Comparison of ENCODE assay signal across 1 cellular context in the genomic region with DNA sequence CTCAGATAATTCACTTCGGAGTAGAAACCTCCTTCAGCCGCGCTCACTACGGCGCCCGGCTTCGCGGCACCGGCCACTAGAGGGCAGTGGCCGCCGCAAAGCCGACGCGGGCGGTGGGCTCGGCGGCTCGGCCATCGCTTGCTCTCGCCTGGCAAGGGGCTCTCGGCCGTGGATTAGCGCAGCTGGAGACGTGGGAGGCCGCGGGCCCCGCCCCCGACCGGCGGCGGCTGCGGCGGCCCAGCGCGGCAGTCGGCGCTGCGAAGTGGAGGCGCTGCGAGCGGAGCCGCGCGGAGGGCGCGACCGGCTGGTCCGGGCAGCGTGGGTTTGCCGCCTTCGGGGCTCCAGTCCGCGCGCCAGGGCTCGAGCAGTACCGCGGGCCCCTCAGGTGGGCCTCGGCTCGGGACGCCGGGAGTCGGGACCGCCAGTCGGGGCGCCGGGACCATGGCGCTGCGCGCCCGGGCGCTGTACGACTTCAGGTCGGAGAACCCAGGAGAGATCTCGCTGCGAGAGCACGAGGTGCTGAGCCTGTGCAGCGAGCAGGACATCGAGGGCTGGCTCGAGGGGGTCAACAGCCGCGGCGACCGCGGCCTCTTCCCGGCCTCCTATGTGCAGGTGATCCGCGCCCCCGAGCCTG.
A peak's percentile ranks its signal among the peaks of the same experiment; 100 is the strongest.
TF ChIP-seq lines count a peak whose summit lies in the region.

A gene with protein sequence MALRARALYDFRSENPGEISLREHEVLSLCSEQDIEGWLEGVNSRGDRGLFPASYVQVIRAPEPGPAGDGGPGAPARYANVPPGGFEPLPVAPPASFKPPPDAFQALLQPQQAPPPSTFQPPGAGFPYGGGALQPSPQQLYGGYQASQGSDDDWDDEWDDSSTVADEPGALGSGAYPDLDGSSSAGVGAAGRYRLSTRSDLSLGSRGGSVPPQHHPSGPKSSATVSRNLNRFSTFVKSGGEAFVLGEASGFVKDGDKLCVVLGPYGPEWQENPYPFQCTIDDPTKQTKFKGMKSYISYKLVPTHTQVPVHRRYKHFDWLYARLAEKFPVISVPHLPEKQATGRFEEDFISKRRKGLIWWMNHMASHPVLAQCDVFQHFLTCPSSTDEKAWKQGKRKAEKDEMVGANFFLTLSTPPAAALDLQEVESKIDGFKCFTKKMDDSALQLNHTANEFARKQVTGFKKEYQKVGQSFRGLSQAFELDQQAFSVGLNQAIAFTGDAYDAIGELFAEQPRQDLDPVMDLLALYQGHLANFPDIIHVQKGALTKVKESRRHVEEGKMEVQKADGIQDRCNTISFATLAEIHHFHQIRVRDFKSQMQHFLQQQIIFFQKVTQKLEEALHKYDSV (plus strand): TSS at position 248 of the 634 bp plus-strand sequence. CDS start 194 bp downstream, at position 442.

TF ChIP-seq in HepG2, 621 proteins besides CTCF, POLR2A, EP300 and RAD21 (continued from another document and continues in another):
- TF ChIP-seq, protein P1, sequence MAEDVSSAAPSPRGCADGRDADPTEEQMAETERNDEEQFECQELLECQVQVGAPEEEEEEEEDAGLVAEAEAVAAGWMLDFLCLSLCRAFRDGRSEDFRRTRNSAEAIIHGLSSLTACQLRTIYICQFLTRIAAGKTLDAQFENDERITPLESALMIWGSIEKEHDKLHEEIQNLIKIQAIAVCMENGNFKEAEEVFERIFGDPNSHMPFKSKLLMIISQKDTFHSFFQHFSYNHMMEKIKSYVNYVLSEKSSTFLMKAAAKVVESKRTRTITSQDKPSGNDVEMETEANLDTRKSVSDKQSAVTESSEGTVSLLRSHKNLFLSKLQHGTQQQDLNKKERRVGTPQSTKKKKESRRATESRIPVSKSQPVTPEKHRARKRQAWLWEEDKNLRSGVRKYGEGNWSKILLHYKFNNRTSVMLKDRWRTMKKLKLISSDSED (CRISPR knock-in tag; IDR thresholded peaks at IDR 0.05), result no peak
- TF ChIP-seq PHF21A (CRISPR knock-in tag; IDR thresholded peaks at IDR 0.05), result 0 out of 2 replicates have a peak, but pooled peaks have one; percentile 44
- TF ChIP-seq ZNF335 (CRISPR knock-in tag; IDR thresholded peaks at IDR 0.05), result no peak
- TF ChIP-seq GATAD1 (CRISPR knock-in tag; IDR thresholded peaks at IDR 0.05), result peak; percentile 82
- TF ChIP-seq, protein P2, sequence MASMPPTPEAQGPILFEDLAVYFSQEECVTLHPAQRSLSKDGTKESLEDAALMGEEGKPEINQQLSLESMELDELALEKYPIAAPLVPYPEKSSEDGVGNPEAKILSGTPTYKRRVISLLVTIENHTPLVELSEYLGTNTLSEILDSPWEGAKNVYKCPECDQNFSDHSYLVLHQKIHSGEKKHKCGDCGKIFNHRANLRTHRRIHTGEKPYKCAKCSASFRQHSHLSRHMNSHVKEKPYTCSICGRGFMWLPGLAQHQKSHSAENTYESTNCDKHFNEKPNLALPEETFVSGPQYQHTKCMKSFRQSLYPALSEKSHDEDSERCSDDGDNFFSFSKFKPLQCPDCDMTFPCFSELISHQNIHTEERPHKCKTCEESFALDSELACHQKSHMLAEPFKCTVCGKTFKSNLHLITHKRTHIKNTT (CRISPR knock-in tag; IDR thresholded peaks at IDR 0.05), result no peak
- TF ChIP-seq, protein P3, sequence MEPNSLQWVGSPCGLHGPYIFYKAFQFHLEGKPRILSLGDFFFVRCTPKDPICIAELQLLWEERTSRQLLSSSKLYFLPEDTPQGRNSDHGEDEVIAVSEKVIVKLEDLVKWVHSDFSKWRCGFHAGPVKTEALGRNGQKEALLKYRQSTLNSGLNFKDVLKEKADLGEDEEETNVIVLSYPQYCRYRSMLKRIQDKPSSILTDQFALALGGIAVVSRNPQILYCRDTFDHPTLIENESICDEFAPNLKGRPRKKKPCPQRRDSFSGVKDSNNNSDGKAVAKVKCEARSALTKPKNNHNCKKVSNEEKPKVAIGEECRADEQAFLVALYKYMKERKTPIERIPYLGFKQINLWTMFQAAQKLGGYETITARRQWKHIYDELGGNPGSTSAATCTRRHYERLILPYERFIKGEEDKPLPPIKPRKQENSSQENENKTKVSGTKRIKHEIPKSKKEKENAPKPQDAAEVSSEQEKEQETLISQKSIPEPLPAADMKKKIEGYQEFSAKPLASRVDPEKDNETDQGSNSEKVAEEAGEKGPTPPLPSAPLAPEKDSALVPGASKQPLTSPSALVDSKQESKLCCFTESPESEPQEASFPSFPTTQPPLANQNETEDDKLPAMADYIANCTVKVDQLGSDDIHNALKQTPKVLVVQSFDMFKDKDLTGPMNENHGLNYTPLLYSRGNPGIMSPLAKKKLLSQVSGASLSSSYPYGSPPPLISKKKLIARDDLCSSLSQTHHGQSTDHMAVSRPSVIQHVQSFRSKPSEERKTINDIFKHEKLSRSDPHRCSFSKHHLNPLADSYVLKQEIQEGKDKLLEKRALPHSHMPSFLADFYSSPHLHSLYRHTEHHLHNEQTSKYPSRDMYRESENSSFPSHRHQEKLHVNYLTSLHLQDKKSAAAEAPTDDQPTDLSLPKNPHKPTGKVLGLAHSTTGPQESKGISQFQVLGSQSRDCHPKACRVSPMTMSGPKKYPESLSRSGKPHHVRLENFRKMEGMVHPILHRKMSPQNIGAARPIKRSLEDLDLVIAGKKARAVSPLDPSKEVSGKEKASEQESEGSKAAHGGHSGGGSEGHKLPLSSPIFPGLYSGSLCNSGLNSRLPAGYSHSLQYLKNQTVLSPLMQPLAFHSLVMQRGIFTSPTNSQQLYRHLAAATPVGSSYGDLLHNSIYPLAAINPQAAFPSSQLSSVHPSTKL (CRISPR knock-in tag; IDR thresholded peaks at IDR 0.05), result peak; percentile 66
- peak; percentile 43; the same call in 1 of the 2 replicates for TF ChIP-seq ZNF746 (CRISPR knock-in tag; IDR thresholded peaks at IDR 0.05)
- TF ChIP-seq, protein P4, sequence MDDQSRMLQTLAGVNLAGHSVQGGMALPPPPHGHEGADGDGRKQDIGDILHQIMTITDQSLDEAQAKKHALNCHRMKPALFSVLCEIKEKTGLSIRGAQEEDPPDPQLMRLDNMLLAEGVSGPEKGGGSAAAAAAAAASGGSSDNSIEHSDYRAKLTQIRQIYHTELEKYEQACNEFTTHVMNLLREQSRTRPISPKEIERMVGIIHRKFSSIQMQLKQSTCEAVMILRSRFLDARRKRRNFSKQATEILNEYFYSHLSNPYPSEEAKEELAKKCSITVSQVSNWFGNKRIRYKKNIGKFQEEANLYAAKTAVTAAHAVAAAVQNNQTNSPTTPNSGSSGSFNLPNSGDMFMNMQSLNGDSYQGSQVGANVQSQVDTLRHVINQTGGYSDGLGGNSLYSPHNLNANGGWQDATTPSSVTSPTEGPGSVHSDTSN (CRISPR knock-in tag; IDR thresholded peaks at IDR 0.05; ENCODE audit: borderline replicate concordance), result no peak
- no peak for TF ChIP-seq HOXA9 (CRISPR knock-in tag; IDR thresholded peaks at IDR 0.05; ENCODE audit: borderline replicate concordance)
- TF ChIP-seq, protein P5, sequence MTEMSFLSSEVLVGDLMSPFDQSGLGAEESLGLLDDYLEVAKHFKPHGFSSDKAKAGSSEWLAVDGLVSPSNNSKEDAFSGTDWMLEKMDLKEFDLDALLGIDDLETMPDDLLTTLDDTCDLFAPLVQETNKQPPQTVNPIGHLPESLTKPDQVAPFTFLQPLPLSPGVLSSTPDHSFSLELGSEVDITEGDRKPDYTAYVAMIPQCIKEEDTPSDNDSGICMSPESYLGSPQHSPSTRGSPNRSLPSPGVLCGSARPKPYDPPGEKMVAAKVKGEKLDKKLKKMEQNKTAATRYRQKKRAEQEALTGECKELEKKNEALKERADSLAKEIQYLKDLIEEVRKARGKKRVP (CRISPR knock-in tag; IDR thresholded peaks at IDR 0.05), result no peak
- no peak for TF ChIP-seq ZNF496 (CRISPR knock-in tag; IDR thresholded peaks at IDR 0.05; ENCODE audit: insufficient replicate concordance)
- peak; percentile 47; the same call in 1 of the 2 replicates for TF ChIP-seq ZBTB7B (CRISPR knock-in tag; IDR thresholded peaks at IDR 0.05)
- no peak for TF ChIP-seq NFKB2 (CRISPR knock-in tag; IDR thresholded peaks at IDR 0.05; ENCODE audit: borderline replicate concordance)
- TF ChIP-seq SMAD1 (CRISPR knock-in tag; IDR thresholded peaks at IDR 0.05; ENCODE audit: borderline replicate concordance, low read depth), result no peak
- TF ChIP-seq ZNF605 (CRISPR knock-in tag; IDR thresholded peaks at IDR 0.05), result no peak
- TF ChIP-seq PITX1 (CRISPR knock-in tag; IDR thresholded peaks at IDR 0.05), result peak; percentile 88
- TF ChIP-seq XRCC5 (optimal IDR thresholded peaks at IDR 0.05; ENCODE audit: low read length), result peak; percentile 99
- TF ChIP-seq SRF (IDR thresholded peaks at IDR 0.05; ENCODE audit: low read depth, low read length), result peak; percentile 96
- TF ChIP-seq, protein P6, sequence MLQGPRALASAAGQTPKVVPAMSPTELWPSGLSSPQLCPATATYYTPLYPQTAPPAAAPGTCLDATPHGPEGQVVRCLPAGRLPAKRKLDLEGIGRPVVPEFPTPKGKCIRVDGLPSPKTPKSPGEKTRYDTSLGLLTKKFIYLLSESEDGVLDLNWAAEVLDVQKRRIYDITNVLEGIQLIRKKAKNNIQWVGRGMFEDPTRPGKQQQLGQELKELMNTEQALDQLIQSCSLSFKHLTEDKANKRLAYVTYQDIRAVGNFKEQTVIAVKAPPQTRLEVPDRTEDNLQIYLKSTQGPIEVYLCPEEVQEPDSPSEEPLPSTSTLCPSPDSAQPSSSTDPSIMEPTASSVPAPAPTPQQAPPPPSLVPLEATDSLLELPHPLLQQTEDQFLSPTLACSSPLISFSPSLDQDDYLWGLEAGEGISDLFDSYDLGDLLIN (CRISPR knock-in tag; IDR thresholded peaks at IDR 0.05; ENCODE audit: borderline replicate concordance), result no peak
- peak; percentile 54; the same call in 1 of the 2 replicates for TF ChIP-seq KAT8 (CRISPR knock-in tag; IDR thresholded peaks at IDR 0.05)
- TF ChIP-seq, protein P7, sequence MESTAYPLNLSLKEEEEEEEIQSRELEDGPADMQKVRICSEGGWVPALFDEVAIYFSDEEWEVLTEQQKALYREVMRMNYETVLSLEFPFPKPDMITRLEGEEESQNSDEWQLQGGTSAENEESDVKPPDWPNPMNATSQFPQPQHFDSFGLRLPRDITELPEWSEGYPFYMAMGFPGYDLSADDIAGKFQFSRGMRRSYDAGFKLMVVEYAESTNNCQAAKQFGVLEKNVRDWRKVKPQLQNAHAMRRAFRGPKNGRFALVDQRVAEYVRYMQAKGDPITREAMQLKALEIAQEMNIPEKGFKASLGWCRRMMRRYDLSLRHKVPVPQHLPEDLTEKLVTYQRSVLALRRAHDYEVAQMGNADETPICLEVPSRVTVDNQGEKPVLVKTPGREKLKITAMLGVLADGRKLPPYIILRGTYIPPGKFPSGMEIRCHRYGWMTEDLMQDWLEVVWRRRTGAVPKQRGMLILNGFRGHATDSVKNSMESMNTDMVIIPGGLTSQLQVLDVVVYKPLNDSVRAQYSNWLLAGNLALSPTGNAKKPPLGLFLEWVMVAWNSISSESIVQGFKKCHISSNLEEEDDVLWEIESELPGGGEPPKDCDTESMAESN (CRISPR knock-in tag; conservative IDR thresholded peaks at IDR 0.05), result peak; percentile 21; the same call in 1 of the 2 replicates
- TF ChIP-seq, protein P8, sequence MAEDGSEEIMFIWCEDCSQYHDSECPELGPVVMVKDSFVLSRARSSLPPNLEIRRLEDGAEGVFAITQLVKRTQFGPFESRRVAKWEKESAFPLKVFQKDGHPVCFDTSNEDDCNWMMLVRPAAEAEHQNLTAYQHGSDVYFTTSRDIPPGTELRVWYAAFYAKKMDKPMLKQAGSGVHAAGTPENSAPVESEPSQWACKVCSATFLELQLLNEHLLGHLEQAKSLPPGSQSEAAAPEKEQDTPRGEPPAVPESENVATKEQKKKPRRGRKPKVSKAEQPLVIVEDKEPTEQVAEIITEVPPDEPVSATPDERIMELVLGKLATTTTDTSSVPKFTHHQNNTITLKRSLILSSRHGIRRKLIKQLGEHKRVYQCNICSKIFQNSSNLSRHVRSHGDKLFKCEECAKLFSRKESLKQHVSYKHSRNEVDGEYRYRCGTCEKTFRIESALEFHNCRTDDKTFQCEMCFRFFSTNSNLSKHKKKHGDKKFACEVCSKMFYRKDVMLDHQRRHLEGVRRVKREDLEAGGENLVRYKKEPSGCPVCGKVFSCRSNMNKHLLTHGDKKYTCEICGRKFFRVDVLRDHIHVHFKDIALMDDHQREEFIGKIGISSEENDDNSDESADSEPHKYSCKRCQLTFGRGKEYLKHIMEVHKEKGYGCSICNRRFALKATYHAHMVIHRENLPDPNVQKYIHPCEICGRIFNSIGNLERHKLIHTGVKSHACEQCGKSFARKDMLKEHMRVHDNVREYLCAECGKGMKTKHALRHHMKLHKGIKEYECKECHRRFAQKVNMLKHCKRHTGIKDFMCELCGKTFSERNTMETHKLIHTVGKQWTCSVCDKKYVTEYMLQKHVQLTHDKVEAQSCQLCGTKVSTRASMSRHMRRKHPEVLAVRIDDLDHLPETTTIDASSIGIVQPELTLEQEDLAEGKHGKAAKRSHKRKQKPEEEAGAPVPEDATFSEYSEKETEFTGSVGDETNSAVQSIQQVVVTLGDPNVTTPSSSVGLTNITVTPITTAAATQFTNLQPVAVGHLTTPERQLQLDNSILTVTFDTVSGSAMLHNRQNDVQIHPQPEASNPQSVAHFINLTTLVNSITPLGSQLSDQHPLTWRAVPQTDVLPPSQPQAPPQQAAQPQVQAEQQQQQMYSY (CRISPR knock-in tag; IDR thresholded peaks at IDR 0.05), result no peak
